Comparison of ENCODE assay signal across 10 cellular contexts in the genomic region with DNA sequence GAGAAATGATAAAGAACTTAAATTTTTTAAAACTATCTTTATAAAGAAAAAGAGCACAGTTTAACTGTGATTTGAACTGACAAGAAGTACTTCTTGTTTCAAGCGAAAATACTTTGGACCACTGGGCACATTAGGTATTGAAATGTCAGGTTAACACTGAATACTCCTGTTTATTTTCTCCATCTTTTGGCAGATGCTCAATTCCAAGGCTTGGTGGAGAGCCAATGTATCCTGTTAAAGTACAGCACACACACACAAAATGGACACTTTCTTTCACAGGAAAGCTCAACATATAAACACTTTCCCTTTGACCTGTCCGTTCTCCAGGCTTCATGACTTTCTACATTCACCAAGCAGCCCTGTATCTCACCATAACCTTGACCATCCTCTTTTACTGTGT. TPM values are rescaled to one million over a fixed set of nuclear protein-coding genes. Genes with fewer than 3 reads are reported as not detected.
DNase-seq lines count a peak whose midpoint lies in the region; ATAC-seq and TF ChIP-seq lines count a peak whose summit lies in the region.
"Had no signal": no experiment of that assay in that cellular context is flagged by ENCODE, and none has a peak within 500 bp of the region (broad histone marks: within the 10 kb centered on the region; RNA-seq: fewer than 3 reads in every experiment).

No MANE protein-coding gene starts in this region.

- ATAC-seq in right lobe of liver = peak; percentile 68 to 75 (median 70)
- ATAC-seq in thoracic aorta (ENCODE audit: insufficient number of reproducible peaks, low FRiP score, low read depth) = no peak

- H3K9ac ChIP-seq in adipocyte (ENCODE audit: low read length) = no peak overlapping the region

- no peaks in the 10 kb centered on the region for H3K36me3 ChIP-seq in adipocyte (ENCODE audit: control insufficient read depth, insufficient read depth, low read length, severe bottlenecking)
- H3K36me3 ChIP-seq in right lobe of liver = no peaks in the 10 kb centered on the region
- H3K36me3 ChIP-seq in thoracic aorta = no peaks in the 10 kb centered on the region

- WGBS in right lobe of liver (ENCODE audit: insufficient coverage, low coverage, low lambda C conversion rate, missing lambda C conversion rate) = 21% methylated on average over 2 of the region's 2 CpGs

- H3K4me3 ChIP-seq in adipocyte (ENCODE audit: low read length) (peak overlapping the region; percentile 10), right lobe of liver (peak overlapping the region in 1 of 3 donors; percentile 16), thoracic aorta (no peak overlapping the region)

- H3K9me3 ChIP-seq in adipocyte (ENCODE audit: control insufficient read depth, low read length) = no peaks in the 10 kb centered on the region
- H3K9me3 ChIP-seq in right lobe of liver = no peaks in the 10 kb centered on the region
- no peaks in the 10 kb centered on the region for H3K9me3 ChIP-seq in thoracic aorta

- peak; percentile 68 for DNase-seq in NCI-H1694 treated with DMSO at 0.1 percent for 48 hours (lab: John Stamatoyannopoulos, UW)
- DNase-seq in adipocyte (ENCODE audit: low read depth) = no peak
- DNase-seq in right lobe of liver = peak in 1 of 3 donors; percentile 78
- no peak for DNase-seq in thoracic aorta (ENCODE audit: low spot score)
- DNase-seq in mesenteric fat pad (ENCODE audit: low spot score) = no peak
- no peak for DNase-seq in activated effector memory CD4-positive, alpha-beta T cell treated with anti-CD3 and anti-CD28 coated beads, Interleukin-2, amount 50 U/mL, for 16 hours
- no peak for DNase-seq in activated gamma-delta T cell (lab: John Stamatoyannopoulos, UW)
- DNase-seq: activated CD4-positive, alpha-beta memory T cell treated with anti-CD3 and anti-CD28 coated beads for 36 hours; CD8-positive, alpha-beta memory T cell; NCI-H524 had no signal

- intact Hi-C loops in right lobe of liver (cut with DNase I) = no loop called here

- no peak for TF ChIP-seq POLR2A in right lobe of liver (IDR thresholded peaks at IDR 0.05)

- H3K4me1 ChIP-seq in adipocyte (ENCODE audit: control insufficient read depth, insufficient read depth, low read length) (peaks cover 33% of the 10 kb centered on the region), right lobe of liver (peaks cover 0 to 24% (median 8%) of the 10 kb centered on the region in 4 donors), thoracic aorta (ENCODE audit: control insufficient read depth in 1 of 2, low read depth in 2 of 2) (peaks cover 29 to 64% of the 10 kb centered on the region in 2 donors)

- TF ChIP-seq CTCF in right lobe of liver (IDR thresholded peaks at IDR 0.05) (peak in 1 of 4 donors; percentile 7), thoracic aorta (IDR thresholded peaks at IDR 0.05) (no peak)

- H3K27ac ChIP-seq in right lobe of liver = peak overlapping the region; percentile 2 to 86 (median 54)
- H3K27ac ChIP-seq in thoracic aorta = peak overlapping the region; percentile 16 to 70

- no peaks in the 10 kb centered on the region for H3K27me3 ChIP-seq in adipocyte (replicated peaks; ENCODE audit: control insufficient read depth, insufficient read depth, low read length)
- no peaks in the 10 kb centered on the region for H3K27me3 ChIP-seq in right lobe of liver
- H3K27me3 ChIP-seq in thoracic aorta (replicated peaks; ENCODE audit: insufficient read depth) = no peaks in the 10 kb centered on the region

RNA-seq across cellular contexts. Expression of a gene that starts 32.6 kb away (rescaled TPM):
- total RNA-seq in right lobe of liver (10 to 100 TPM; 28.4 to 36.5 (median 32.4) TPM), thoracic aorta (10 to 100 TPM; 70.0 to 74.4 TPM), mesenteric fat pad (72.3 TPM)
